Comparison of ENCODE assay signal across 17 cellular contexts in genomic region chr11:115389790-115390189, GRCh38.
"Had no signal": no experiment of that assay in that cellular context is flagged by ENCODE, and none has a peak within 500 bp of the region (broad histone marks: within the 10 kb centered on the region; RNA-seq: fewer than 3 reads in every experiment).

No MANE protein-coding gene starts in this region.

- ATAC-seq: activated CD8-positive, alpha-beta T cell treated with anti-CD3 and anti-CD28 coated beads, Interleukin-2, amount 10 ng/mL, durations not matched to agents 7 days and 5 days; left lobe of liver; lower lobe of right lung; sciatic nerve; stimulated activated effector memory CD8-positive, alpha-beta T cell treated with anti-CD3 and anti-CD28 coated beads, Interleukin-12 subunit alpha, Interleukin-12 subunit beta, amount 100 ng/mL, for 72 hours had no signal

- DNase-seq: activated CD4-positive, alpha-beta T cell treated with anti-CD3 and anti-CD28 coated beads for 1 hour; activated CD4-positive, alpha-beta T cell treated with anti-CD3 and anti-CD28 coated beads, Interleukin-2, amount 50 U/mL, for 1 hour; activated CD8-positive, alpha-beta T cell treated with anti-CD3 and anti-CD28 coated beads, Interleukin-2, amount 10 ng/mL, durations not matched to agents 7 days and 5 days; activated gamma-delta T cell; anterior cingulate cortex; effector CD4-positive, alpha-beta T cell; foreskin fibroblast; immature natural killer cell; lower lobe of right lung; naive B cell; stimulated activated CD4-positive, alpha-beta T cell treated with anti-CD3 and anti-CD28 coated beads, Interleukin-2, amount 100 ng/mL, for 24 hours; stomach; trophoblast cell; WERI-Rb-1 had no signal

- H3K4me1 ChIP-seq: stomach had no signal

- H3K4me3 ChIP-seq: lower lobe of right lung, stomach had no signal

- H3K27me3 ChIP-seq: stomach had no signal

- H3K27ac ChIP-seq: lower lobe of right lung, stomach, WERI-Rb-1 had no signal

- H3K9me3 ChIP-seq: lower lobe of right lung, stomach had no signal

- H3K36me3 ChIP-seq: lower lobe of right lung, stomach, WERI-Rb-1 had no signal
